9 cellular contexts compared by ENCODE assay signal in genomic region chr1:100134872-100135271, GRCh38. TPM values are rescaled to one million over a fixed set of nuclear protein-coding genes. Genes with fewer than 3 reads are reported as not detected.
A peak's percentile ranks its signal among the peaks of the same experiment; 100 is the strongest.
DNase-seq lines count a peak whose midpoint lies in the region; ATAC-seq lines count a peak whose summit lies in the region.
"Had no signal": no experiment of that assay in that cellular context is flagged by ENCODE, and none has a peak within 500 bp of the region (broad histone marks: within the 10 kb centered on the region; RNA-seq: fewer than 3 reads in every experiment).

No MANE protein-coding gene starts in this region.

- DNase-seq in EH (ENCODE audit: low read depth) = peak; percentile 28
- DNase-seq in Karpas-422 = no peak
- no peak for DNase-seq in activated naive CD8-positive, alpha-beta T cell treated with anti-CD3 and anti-CD28 coated beads for 36 hours
- DNase-seq in natural killer cell treated with Interleukin-12 subunit alpha and Interleukin-12 subunit beta and Interleukin-15 and Interleukin-18, amount 100 ng/mL, for 72 hours (ENCODE audit: low spot score) = no peak
- no peak for DNase-seq in mesenteric fat pad (ENCODE audit: low spot score)
- DNase-seq in HK-2 (ENCODE audit: unreplicated experiment) = no peak
- DNase-seq: activated gamma-delta T cell treated with Interleukin-2 at 50 U/mL for 16 hours had no signal

- no peaks in the 10 kb centered on the region for H3K9me3 Mint-ChIP-seq in activated naive CD8-positive, alpha-beta T cell treated with anti-CD3 and anti-CD28 coated beads for 36 hours
- no peaks in the 10 kb centered on the region for H3K9me3 Mint-ChIP-seq in natural killer cell treated with Interleukin-12 subunit alpha and Interleukin-12 subunit beta and Interleukin-15 and Interleukin-18, amount 100 ng/mL, for 72 hours

- no peaks in the 10 kb centered on the region for H3K9me2 ChIP-seq in Karpas-422 (replicated peaks; ENCODE audit: insufficient read depth, low read length)

- peak overlapping the region; percentile 100; the same call in 1 of the 2 replicates for H3K4me3 ChIP-seq in Karpas-422 (ENCODE audit: low read length)

- no peak overlapping the region for H3K27ac Mint-ChIP-seq in activated naive CD8-positive, alpha-beta T cell treated with anti-CD3 and anti-CD28 coated beads for 36 hours
- peak overlapping the region in 1 of 2 donors; percentile 17 for H3K27ac Mint-ChIP-seq in natural killer cell treated with Interleukin-12 subunit alpha and Interleukin-12 subunit beta and Interleukin-15 and Interleukin-18, amount 100 ng/mL, for 72 hours

- H3K4me2 ChIP-seq in Karpas-422 (ENCODE audit: low read depth, low read length, poor library complexity, severe bottlenecking) = peak overlapping the region; percentile 87

- H3K27me3 Mint-ChIP-seq in activated naive CD8-positive, alpha-beta T cell treated with anti-CD3 and anti-CD28 coated beads for 36 hours = peaks cover 3% of the 10 kb centered on the region
- H3K27me3 Mint-ChIP-seq in natural killer cell treated with Interleukin-12 subunit alpha and Interleukin-12 subunit beta and Interleukin-15 and Interleukin-18, amount 100 ng/mL, for 72 hours = no peaks in the 10 kb centered on the region

- H3K4me1 Mint-ChIP-seq in activated naive CD8-positive, alpha-beta T cell treated with anti-CD3 and anti-CD28 coated beads for 36 hours = peaks cover 25% of the 10 kb centered on the region
- H3K4me1 Mint-ChIP-seq in natural killer cell treated with Interleukin-12 subunit alpha and Interleukin-12 subunit beta and Interleukin-15 and Interleukin-18, amount 100 ng/mL, for 72 hours (ENCODE audit: low read depth in 2 of 2) = peaks cover 23 to 33% of the 10 kb centered on the region in 2 donors

- peaks cover 39% of the 10 kb centered on the region for H3K4me1 ChIP-seq in Karpas-422 (ENCODE audit: low read length)

- no peaks in the 10 kb centered on the region for H4K20me1 ChIP-seq in Karpas-422 (ENCODE audit: insufficient read depth, low read depth, low read length)

- no peak overlapping the region for H3K27ac ChIP-seq in Karpas-422 (ENCODE audit: low read length)
- H3K27ac ChIP-seq: KMS-11 had no signal

- H3K79me2 ChIP-seq in Karpas-422 (ENCODE audit: low read length) = peaks cover 59% of the 10 kb centered on the region

- H3K9ac ChIP-seq in Karpas-422 (ENCODE audit: low read length) = 0 out of 2 replicates have a peak overlapping the region, but pooled peaks have one; percentile 1
- H3K9ac ChIP-seq: KMS-11 had no signal

- H3K36me3 ChIP-seq in Karpas-422 (ENCODE audit: insufficient read depth, low read length) = peaks cover 33% of the 10 kb centered on the region; the same call in 1 of the 2 replicates

- peak overlapping the region; percentile 33 for H3K4me3 Mint-ChIP-seq in activated naive CD8-positive, alpha-beta T cell treated with anti-CD3 and anti-CD28 coated beads for 36 hours
- peak overlapping the region; percentile 52 for H3K4me3 Mint-ChIP-seq in natural killer cell treated with Interleukin-12 subunit alpha and Interleukin-12 subunit beta and Interleukin-15 and Interleukin-18, amount 100 ng/mL, for 72 hours

- no peak overlapping the region for H2AFZ ChIP-seq in Karpas-422 (ENCODE audit: low read length)

- ATAC-seq in natural killer cell treated with Interleukin-12 subunit alpha and Interleukin-12 subunit beta and Interleukin-15 and Interleukin-18, amount 100 ng/mL, for 72 hours = no peak
- no peak for ATAC-seq in esophagus mucosa

- H3K9me3 ChIP-seq in Karpas-422 (ENCODE audit: low read length) = no peaks in the 10 kb centered on the region

- no peaks in the 10 kb centered on the region for H3K27me3 ChIP-seq in Karpas-422 (ENCODE audit: low read length)

- peaks cover 23% of the 10 kb centered on the region for H3K36me3 Mint-ChIP-seq in activated naive CD8-positive, alpha-beta T cell treated with anti-CD3 and anti-CD28 coated beads for 36 hours
- H3K36me3 Mint-ChIP-seq in natural killer cell treated with Interleukin-12 subunit alpha and Interleukin-12 subunit beta and Interleukin-15 and Interleukin-18, amount 100 ng/mL, for 72 hours = peaks cover 11% of the 10 kb centered on the region

RNA-seq across cellular contexts. Expression of gene TRMT13, which starts 1.9 kb away (rescaled TPM):
- 39.3 and 71.1 TPM in 2 replicates for total RNA-seq in Karpas-422 (2014; rRNA removed; shearing (Covaris generic); ENCODE audit: low replicate concordance)
- 10 to 100 TPM; 18.6 to 19.6 TPM for total RNA-seq in activated naive CD8-positive, alpha-beta T cell treated with anti-CD3 and anti-CD28 coated beads for 36 hours
- total RNA-seq in natural killer cell treated with Interleukin-12 subunit alpha and Interleukin-12 subunit beta and Interleukin-15 and Interleukin-18, amount 100 ng/mL, for 72 hours = 10 to 100 TPM; 19.2 to 21.0 TPM
- total RNA-seq in mesenteric fat pad (14.4 TPM), esophagus mucosa (9.4 TPM)

RNA-seq across cellular contexts. Expression of gene SASS6, which starts 2.1 kb away (rescaled TPM):
- total RNA-seq in Karpas-422 (2014; rRNA removed; shearing (Covaris generic); ENCODE audit: low replicate concordance) = 8.4 and 14.8 TPM in 2 replicates
- total RNA-seq in activated naive CD8-positive, alpha-beta T cell treated with anti-CD3 and anti-CD28 coated beads for 36 hours = 10 to 100 TPM; 15.7 TPM
- total RNA-seq in natural killer cell treated with Interleukin-12 subunit alpha and Interleukin-12 subunit beta and Interleukin-15 and Interleukin-18, amount 100 ng/mL, for 72 hours = 10 to 100 TPM in 1 of 2 donors, 1 to 10 TPM in 1; 8.3 to 14.8 TPM
- total RNA-seq in mesenteric fat pad = 2.2 TPM
- 2.9 TPM for total RNA-seq in esophagus mucosa

RNA-seq across cellular contexts. Expression of gene LRRC39, which starts 43.2 kb away (rescaled TPM):
- 3.5 and 5.2 TPM in 2 replicates for total RNA-seq in Karpas-422 (2014; rRNA removed; shearing (Covaris generic); ENCODE audit: low replicate concordance)
- under 1 TPM; 0.40 to 0.72 TPM for total RNA-seq in activated naive CD8-positive, alpha-beta T cell treated with anti-CD3 and anti-CD28 coated beads for 36 hours
- under 1 TPM; 0.50 to 1.00 TPM for total RNA-seq in natural killer cell treated with Interleukin-12 subunit alpha and Interleukin-12 subunit beta and Interleukin-15 and Interleukin-18, amount 100 ng/mL, for 72 hours
- total RNA-seq in mesenteric fat pad (1.0 TPM), esophagus mucosa (not detected)
